8 cellular contexts compared by ENCODE assay signal in the genomic region with DNA sequence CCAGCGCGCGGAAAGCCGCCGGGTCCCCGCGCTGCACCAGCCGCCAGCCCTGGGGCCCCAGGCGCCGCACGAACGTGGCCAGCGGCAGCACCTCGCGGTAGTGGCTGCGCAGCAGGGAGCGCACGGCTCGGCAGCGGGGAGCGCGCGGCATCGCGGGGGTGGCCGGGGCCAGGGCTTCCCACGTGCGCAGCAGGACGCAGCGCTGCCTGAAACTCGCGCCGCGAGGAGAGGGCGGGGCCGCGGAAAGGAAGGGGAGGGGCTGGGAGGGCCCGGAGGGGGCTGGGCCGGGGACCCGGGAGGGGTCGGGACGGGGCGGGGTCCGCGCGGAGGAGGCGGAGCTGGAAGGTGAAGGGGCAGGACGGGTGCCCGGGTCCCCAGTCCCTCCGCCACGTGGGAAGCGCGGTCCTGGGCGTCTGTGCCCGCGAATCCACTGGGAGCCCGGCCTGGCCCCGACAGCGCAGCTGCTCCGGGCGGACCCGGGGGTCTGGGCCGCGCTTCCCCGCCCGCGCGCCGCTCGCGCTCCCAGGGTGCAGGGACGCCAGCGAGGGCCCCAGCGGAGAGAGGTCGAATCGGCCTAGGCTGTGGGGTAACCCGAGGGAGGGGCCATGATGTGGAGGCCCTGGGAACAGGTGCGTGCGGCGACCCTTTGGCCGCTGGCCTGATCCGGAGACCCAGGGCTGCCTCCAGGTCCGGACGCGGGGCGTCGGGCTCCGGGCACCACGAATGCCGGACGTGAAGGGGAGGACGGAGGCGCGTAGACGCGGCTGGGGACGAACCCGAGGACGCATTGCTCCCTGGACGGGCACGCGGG. TPM values are rescaled to one million over a fixed set of nuclear protein-coding genes. Genes with fewer than 3 reads are reported as not detected.
DNase-seq lines count a peak whose midpoint lies in the region; ATAC-seq and TF ChIP-seq lines count a peak whose summit lies in the region.

A gene (minus strand): TSS at position 230 of the 811 bp plus-strand sequence. CDS start 79 bp downstream, at position 151.

- H4K20me1 ChIP-seq in OCI-LY1 (ENCODE audit: insufficient read depth, low read length), result no peaks in the 10 kb centered on the region

- peaks cover 9% of the 10 kb centered on the region for H3K4me1 Mint-ChIP-seq in activated T-cell treated with anti-CD3 and anti-CD28 coated beads, Interleukin-2, amount 50 U/mL, for 4 hours (ENCODE audit: low read depth)
- H3K4me1 Mint-ChIP-seq in memory B cell, result peaks cover 5% of the 10 kb centered on the region
- peaks cover 22 to 39% of the 10 kb centered on the region in 2 donors for H3K4me1 Mint-ChIP-seq in stimulated activated naive B cell treated with anti-CD40 and anti-IgM and Interleukin-4, amounts not matched to agents 10 μg/mL and 1 μg/mL and 100 μg/mL, for 72 hours

- no peaks in the 10 kb centered on the region; the same call in 1 of the 2 replicates for H3K79me2 ChIP-seq in OCI-LY1 (ENCODE audit: insufficient read depth, low read length)

- H3K9me3 ChIP-seq in OCI-LY1 (ENCODE audit: low read length), result no peaks in the 10 kb centered on the region

- no peaks in the 10 kb centered on the region for H3K9me3 Mint-ChIP-seq in activated T-cell treated with anti-CD3 and anti-CD28 coated beads, Interleukin-2, amount 50 U/mL, for 4 hours
- no peaks in the 10 kb centered on the region for H3K9me3 Mint-ChIP-seq in memory B cell
- H3K9me3 Mint-ChIP-seq in stimulated activated naive B cell treated with anti-CD40 and anti-IgM and Interleukin-4, amounts not matched to agents 10 μg/mL and 1 μg/mL and 100 μg/mL, for 72 hours, result no peaks in the 10 kb centered on the region

- no peaks in the 10 kb centered on the region for H3F3A ChIP-seq in OCI-LY1 (ENCODE audit: insufficient read depth, low read length)

- H3K27me3 Mint-ChIP-seq in activated T-cell treated with anti-CD3 and anti-CD28 coated beads, Interleukin-2, amount 50 U/mL, for 4 hours (ENCODE audit: low read depth), result peaks cover 2% of the 10 kb centered on the region
- H3K27me3 Mint-ChIP-seq in memory B cell, result peaks cover 23% of the 10 kb centered on the region
- peaks cover 13 to 20% of the 10 kb centered on the region in 2 donors for H3K27me3 Mint-ChIP-seq in stimulated activated naive B cell treated with anti-CD40 and anti-IgM and Interleukin-4, amounts not matched to agents 10 μg/mL and 1 μg/mL and 100 μg/mL, for 72 hours

- H3K4me3 Mint-ChIP-seq in activated T-cell treated with anti-CD3 and anti-CD28 coated beads, Interleukin-2, amount 50 U/mL, for 4 hours, result peak within 1 kb of the TSS; percentile 67
- peak within 1 kb of the TSS; percentile 41 for H3K4me3 Mint-ChIP-seq in memory B cell
- peak within 1 kb of the TSS; percentile 59 to 71 for H3K4me3 Mint-ChIP-seq in stimulated activated naive B cell treated with anti-CD40 and anti-IgM and Interleukin-4, amounts not matched to agents 10 μg/mL and 1 μg/mL and 100 μg/mL, for 72 hours

- peaks cover 14% of the 10 kb centered on the region for H3K36me3 ChIP-seq in OCI-LY1 (ENCODE audit: insufficient read depth, low read length)

- peak; percentile 85 to 88 for ATAC-seq in activated T-cell treated with anti-CD3 and anti-CD28 coated beads, Interleukin-2, amount 50 U/mL, for 4 hours
- peak; percentile 60 for ATAC-seq in memory B cell (ENCODE audit: low read depth)
- ATAC-seq in stimulated activated naive B cell treated with anti-CD40 and anti-IgM and Interleukin-4, amounts not matched to agents 10 μg/mL and 1 μg/mL and 100 μg/mL, for 72 hours (replicated peaks), result peak; percentile 54 to 68
- ATAC-seq in HG02678 (IDR thresholded peaks at IDR 0.05; ENCODE audit: unreplicated experiment), result no peak

- peak within 1 kb of the TSS; percentile 81 for H3K4me2 ChIP-seq in OCI-LY1 (ENCODE audit: low read length)

- no peaks in the 10 kb centered on the region for H3K36me3 Mint-ChIP-seq in activated T-cell treated with anti-CD3 and anti-CD28 coated beads, Interleukin-2, amount 50 U/mL, for 4 hours (ENCODE audit: insufficient read depth)
- H3K36me3 Mint-ChIP-seq in memory B cell, result no peaks in the 10 kb centered on the region
- no peaks in the 10 kb centered on the region for H3K36me3 Mint-ChIP-seq in stimulated activated naive B cell treated with anti-CD40 and anti-IgM and Interleukin-4, amounts not matched to agents 10 μg/mL and 1 μg/mL and 100 μg/mL, for 72 hours

- H3K4me3 ChIP-seq in OCI-LY1 (ENCODE audit: low read depth, low read length, poor library complexity, severe bottlenecking), result peak within 1 kb of the TSS; percentile 69

- H3K9me2 ChIP-seq in OCI-LY1 (ENCODE audit: low read depth, low read length), result no peaks in the 10 kb centered on the region

- H3K4me1 ChIP-seq in OCI-LY1 (ENCODE audit: insufficient read depth, low read length, severe bottlenecking), result peaks cover 69% of the 10 kb centered on the region

- H3K27me3 ChIP-seq in OCI-LY1 (ENCODE audit: insufficient read depth, low read length), result no peaks in the 10 kb centered on the region

- H3K9ac ChIP-seq in OCI-LY1 (ENCODE audit: low read length), result peak within 1 kb of the TSS; percentile 76

- no peak within 1 kb of the TSS for H3K27ac Mint-ChIP-seq in memory B cell
- H3K27ac Mint-ChIP-seq in stimulated activated naive B cell treated with anti-CD40 and anti-IgM and Interleukin-4, amounts not matched to agents 10 μg/mL and 1 μg/mL and 100 μg/mL, for 72 hours, result no peak within 1 kb of the TSS

- peak within 1 kb of the TSS; percentile 63 for H3K27ac ChIP-seq in OCI-LY1 (ENCODE audit: low read depth, low read length, poor library complexity, severe bottlenecking)

- no peak for TF ChIP-seq CTCF in OCI-LY1 (IDR thresholded peaks at IDR 0.05; ENCODE audit: low read length)

- DNase-seq in ELF-1 (ENCODE audit: low read depth, low spot score) (peak; percentile 39), memory B cell (ENCODE audit: low spot score in 2 of 2) (no peak), GM19238 (ENCODE audit: insufficient read length, low spot score) (no peak), NCI-H187 treated with DMSO at 0.1 percent for 48 hours (lab: John Stamatoyannopoulos, UW) (no peak)
- peak; percentile 85 for DNase-seq in activated T-cell treated with anti-CD3 and anti-CD28 coated beads, Interleukin-2, amount 50 U/mL, for 4 hours
- DNase-seq in stimulated activated naive B cell treated with anti-CD40 and anti-IgM and Interleukin-4, amounts not matched to agents 10 μg/mL and 1 μg/mL and 100 μg/mL, for 72 hours, result peak; percentile 39

- H2AFZ ChIP-seq in OCI-LY1 (ENCODE audit: low read length), result no peak within 1 kb of the TSS

RNA-seq across cellular contexts. Expression of the gene that starts here (rescaled TPM):
- total RNA-seq in activated T-cell treated with anti-CD3 and anti-CD28 coated beads, Interleukin-2, amount 50 U/mL, for 4 hours, result 10 to 100 TPM in 2 of 3 donors, 1 to 10 TPM in 1; 9.5 to 16.7 (median 10.5) TPM

Comparison
In these comparisons a context has a peak if more than half of its experiments do, and no peak if none do; other contexts are left out.
1. DNase-seq: peak in ELF-1 (single experiment), activated T-cell treated with anti-CD3 and anti-CD28 coated beads, Interleukin-2, amount 50 U/mL, for 4 hours (single experiment) and stimulated activated naive B cell treated with anti-CD40 and anti-IgM and Interleukin-4, amounts not matched to agents 10 μg/mL and 1 μg/mL and 100 μg/mL, for 72 hours (single experiment); none in memory B cell (0 of 2), GM19238 (single experiment) and NCI-H187 treated with DMSO at 0.1 percent for 48 hours (single experiment).
2. Peak in every context shown above with its lines, with median percentiles within 50 percentile points of each other: H3K4me3 Mint-ChIP-seq.